13 cellular contexts compared by ENCODE assay signal in the genomic region with DNA sequence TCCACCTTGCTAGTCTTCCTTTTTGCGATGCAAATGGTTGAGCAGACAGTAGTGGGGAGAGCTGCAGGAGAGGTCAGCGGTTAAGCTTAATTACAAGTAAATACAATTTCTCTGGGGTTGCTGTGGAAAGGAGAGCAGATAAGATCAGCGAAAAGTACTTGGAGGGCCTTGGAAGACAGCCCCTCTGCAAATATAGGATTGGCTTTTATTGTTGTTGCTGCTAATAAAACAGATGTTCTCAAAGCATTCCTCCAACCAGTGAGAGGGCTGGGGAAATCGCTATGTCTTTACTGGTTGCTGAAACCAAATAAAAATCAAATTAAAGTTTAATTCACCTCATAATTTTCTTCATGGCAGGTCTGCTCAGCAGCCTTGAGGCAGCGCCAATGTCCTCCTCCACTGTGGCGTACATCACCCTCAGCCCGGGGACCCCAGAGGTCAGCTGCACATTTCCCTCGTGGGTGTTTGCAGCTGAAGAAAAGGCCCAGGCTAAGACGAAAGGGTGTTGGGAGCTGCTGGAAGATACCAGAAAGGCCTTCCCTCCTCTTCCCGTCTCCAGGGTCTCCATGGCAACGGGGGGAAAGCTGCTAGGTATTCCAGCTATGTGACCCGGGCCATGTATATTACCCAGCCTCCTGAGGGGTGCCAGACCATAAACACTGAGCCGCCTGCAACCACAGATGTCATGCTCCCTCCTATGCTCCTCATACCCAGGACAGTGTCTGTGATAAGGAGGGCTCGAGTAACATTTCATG. TPM values are rescaled to one million over a fixed set of nuclear protein-coding genes. Genes with fewer than 3 reads are reported as not detected.
DNase-seq lines count a peak whose midpoint lies in the region; ATAC-seq, FAIRE-seq and TF ChIP-seq lines count a peak whose summit lies in the region.
"Had no signal": no experiment of that assay in that cellular context is flagged by ENCODE, and none has a peak within 500 bp of the region (broad histone marks: within the 10 kb centered on the region; RNA-seq: fewer than 3 reads in every experiment).

No MANE protein-coding gene starts in this region.

- H4K20me1 ChIP-seq in H1 (replicated peaks in 1 of 2; ENCODE audit: control insufficient read depth in 1 of 2, insufficient read depth in 2 of 2, low read length in 2 of 2) (no peaks in the 10 kb centered on the region), neural cell (ENCODE audit: insufficient read depth) (no peaks in the 10 kb centered on the region)
- H4K20me1 ChIP-seq: BLaER1 had no signal

- TF ChIP-seq CTCF in H1 (IDR thresholded peaks at IDR 0.05; ENCODE audit: control extremely low read depth in 1 of 3, insufficient read depth in 1 of 3, low read depth in 1 of 3, low read length in 3 of 3) (no peak), neural cell (IDR thresholded peaks at IDR 0.05; ENCODE audit: poor library complexity, severe bottlenecking) (no peak), coronary artery (IDR thresholded peaks at IDR 0.05) (no peak)

- H2AK5ac ChIP-seq in H1 (ENCODE audit: low read depth, low read length), result no peak overlapping the region

- no peak overlapping the region for H3K23ac ChIP-seq in H1 (ENCODE audit: insufficient read length)

- peak overlapping the region in 3 of 4 experiments; percentile 0 to 43 (median 4); a peak in 3 of 8 replicates for H3K4me3 ChIP-seq in H1 (ENCODE audit: extremely low read depth in 1 of 4, insufficient read depth in 2 of 4, low read depth in 3 of 4, low read length in 4 of 4)
- H3K4me3 ChIP-seq in neural cell (ENCODE audit: low read length), result peak overlapping the region; percentile 31
- H3K4me3 ChIP-seq in coronary artery, result no peak overlapping the region
- H3K4me3 ChIP-seq: BLaER1, SK-N-MC, tibial nerve had no signal

- H3F3A ChIP-seq in neural cell (ENCODE audit: insufficient read depth, low read length, poor library complexity, severe bottlenecking), result no peaks in the 10 kb centered on the region

- DNase-seq in EH (ENCODE audit: low read depth), result peak; percentile 18
- peak; percentile 89 for DNase-seq in NCI-H1694 treated with DMSO at 0.1 percent for 48 hours (lab: John Stamatoyannopoulos, UW)
- peak; percentile 73 to 77 for DNase-seq in H1 (ENCODE audit: low read depth in 1 of 2, low spot score in 2 of 2)
- DNase-seq in coronary artery (ENCODE audit: low spot score), result no peak
- DNase-seq in central memory CD4-positive, alpha-beta T cell, result no peak
- no peak for DNase-seq in activated CD4-positive, CD25-positive, alpha-beta regulatory T cell treated with anti-CD3 and anti-CD28 coated beads, Interleukin-2, amount 50 U/mL, for 72 hours
- DNase-seq: activated naive CD8-positive, alpha-beta T cell treated with anti-CD3 and anti-CD28 coated beads, Interleukin-2, amount 10 ng/mL, durations not matched to agents 7 days and 5 days had no signal

- POLR2A ChIA-PET in H1 (lab: Charles Lee; ENCODE audit: partially characterized antibody), result interaction anchor here (0.6 to 2.4 kb wide), 5 partner anchors 11 to 461 kb away, joined by 3 to 26 read pairs (median 3); a partner anchor contains a TSS

- peak overlapping the region; percentile 86 for H4K91ac ChIP-seq in H1 (replicated peaks; ENCODE audit: insufficient read length, low read length)

- H3K9me3 ChIP-seq in H1 (ENCODE audit: insufficient read depth in 2 of 2, low read depth in 1 of 2, low read length in 1 of 2) (no peaks in the 10 kb centered on the region), neural cell (ENCODE audit: low read length) (no peaks in the 10 kb centered on the region)
- H3K9me3 ChIP-seq: BLaER1 had no signal

- no peaks in the 10 kb centered on the region for H3K79me2 ChIP-seq in H1 (ENCODE audit: control insufficient read depth in 1 of 2, insufficient read depth in 2 of 2, low read length in 2 of 2)
- no peaks in the 10 kb centered on the region for H3K79me2 ChIP-seq in neural cell (replicated peaks; ENCODE audit: insufficient read depth, low read length)

- H3K18ac ChIP-seq in H1 (ENCODE audit: extremely low read depth, low read length), result peak overlapping the region; percentile 80

- H3K56ac ChIP-seq in H1 (replicated peaks; ENCODE audit: insufficient read length, low read depth, low read length), result peak overlapping the region; percentile 8

- peak in 1 of 2 experiments; percentile 35; a peak in 1 of 3 replicates for TF ChIP-seq EP300 in H1 (IDR thresholded peaks at IDR 0.05; ENCODE audit: borderline replicate concordance in 1 of 2, low read depth in 2 of 2, low read length in 2 of 2)
- TF ChIP-seq EP300 in neural cell (conservative IDR thresholded peaks at IDR 0.05; ENCODE audit: poor library complexity, severe bottlenecking), result no peak

- WGBS in H1 (ENCODE audit: extremely low coverage in 1 of 2, insufficient coverage in 1 of 2, insufficient read length in 1 of 2, insufficient replicate concordance in 2 of 2, low coverage in 1 of 2, low lambda C conversion rate in 2 of 2, missing lambda C conversion rate in 1 of 2), 2 experiments, result 22% methylated on average over 14 of the region's 14 CpGs; no CpG with 5 or more reads in 1 of the 2 experiments

- H3K4ac ChIP-seq in H1 (replicated peaks; ENCODE audit: insufficient read length, low read depth, low read length), result peak overlapping the region; percentile 40

- H3K4me2 ChIP-seq in H1 (ENCODE audit: insufficient read depth in 1 of 2, low read depth in 2 of 2, low read length in 2 of 2) (peak overlapping the region; percentile 50 to 55), neural cell (ENCODE audit: low read length) (peak overlapping the region; percentile 23)
- H3K4me2 ChIP-seq: BLaER1 had no signal

- peak; percentile 85 for FAIRE-seq in H1 (lab: Jason Lieb, UNC)

- H3K36me3 ChIP-seq in H1 (ENCODE audit: control insufficient read depth in 2 of 4, insufficient read depth in 4 of 4, low read length in 3 of 4) (no peaks in the 10 kb centered on the region), neural cell (ENCODE audit: insufficient read depth, low read length) (no peaks in the 10 kb centered on the region)
- H3K36me3 ChIP-seq: BLaER1, tibial nerve had no signal

- TF ChIP-seq RAD21 in H1 (IDR thresholded peaks at IDR 0.05 in 1 of 2, conservative IDR thresholded peaks at IDR 0.05 in 1 of 2; ENCODE audit: low read depth in 2 of 2, low read length in 2 of 2) (peak in 1 of 2 experiments; percentile 4; a peak in 1 of 4 replicates), neural cell (conservative IDR thresholded peaks at IDR 0.05) (no peak)

- no peak overlapping the region for H3K14ac ChIP-seq in H1 (ENCODE audit: insufficient read length)

- peak overlapping the region; percentile 92 for H4K5ac ChIP-seq in H1 (ENCODE audit: insufficient read length, low read depth, low read length)

- no peaks in the 10 kb centered on the region for H3K79me1 ChIP-seq in H1 (ENCODE audit: low read depth, low read length)

- peak overlapping the region; percentile 88 for H2BK5ac ChIP-seq in H1 (ENCODE audit: low read depth, low read length)

- H3K27ac ChIP-seq in H1 (ENCODE audit: low read depth, low read length) (peak overlapping the region; percentile 70), neural cell (ENCODE audit: low read length) (peak overlapping the region; percentile 63), coronary artery (no peak overlapping the region)
- H3K27ac ChIP-seq: BLaER1, epithelial cell of prostate, SK-N-MC, tibial nerve had no signal

- no peak for ATAC-seq in HG03135 (IDR thresholded peaks at IDR 0.05; ENCODE audit: unreplicated experiment)

- H3K9ac ChIP-seq in H1 (replicated peaks in 1 of 4; ENCODE audit: extremely low read depth in 1 of 4, low read depth in 3 of 4, low read length in 3 of 4) (peak overlapping the region in 2 of 4 experiments; percentile 22 to 40; a peak in 2 of 7 replicates), neural cell (ENCODE audit: low read length) (peak overlapping the region; percentile 17)
- H3K9ac ChIP-seq: BLaER1 had no signal

- peak overlapping the region; percentile 87 for H2BK20ac ChIP-seq in H1 (ENCODE audit: low read length)

- CTCF ChIA-PET in H1 (lab: Charles Lee; ENCODE audit: partially characterized antibody), result interaction anchor here (0.8 to 1.4 kb wide), 5 partner anchors 11 to 100 kb away, joined by 3 to 4 read pairs (median 3); no protein-coding TSS in a partner anchor

- peak overlapping the region; percentile 68 for H2BK120ac ChIP-seq in H1 (replicated peaks; ENCODE audit: low read depth, low read length)

- H2AFZ ChIP-seq in H1 (ENCODE audit: low read length) (0 out of 2 replicates have a peak overlapping the region, but pooled peaks have one; percentile 55), neural cell (ENCODE audit: low read depth, low read length) (no peak overlapping the region)

- peak overlapping the region; percentile 95 for H2BK12ac ChIP-seq in H1 (ENCODE audit: low read depth, low read length)

- H3K4me1 ChIP-seq in H1 (replicated peaks in 1 of 4; ENCODE audit: control insufficient read depth in 3 of 4, insufficient read depth in 4 of 4, low read length in 3 of 4), result peaks cover 6 to 28% (median 23%) of the 10 kb centered on the region in 4 experiments
- H3K4me1 ChIP-seq: tibial nerve had no signal

- H3K27me3 ChIP-seq in H1 (replicated peaks in 1 of 4; ENCODE audit: control insufficient read depth in 3 of 4, extremely low read depth in 1 of 4, insufficient read depth in 3 of 4, low read length in 3 of 4), result no peaks in the 10 kb centered on the region
- H3K27me3 ChIP-seq in neural cell (ENCODE audit: insufficient read depth, low read depth, low read length), result no peaks in the 10 kb centered on the region
- H3K27me3 ChIP-seq: BLaER1 had no signal

- H4K8ac ChIP-seq in H1 (ENCODE audit: extremely low read depth, insufficient read depth, low read length), result peak overlapping the region; percentile 39; the same call in 1 of the 2 replicates

- H3K9me2 ChIP-seq in neural cell (ENCODE audit: insufficient read depth, low read length), result no peaks in the 10 kb centered on the region

- peaks cover 3% of the 10 kb centered on the region; the same call in 1 of the 2 replicates for H3K23me2 ChIP-seq in H1 (ENCODE audit: low read depth, low read length)

- no peak overlapping the region for H2BK15ac ChIP-seq in H1 (ENCODE audit: low read length)

- TF ChIP-seq POLR2A in H1 (IDR thresholded peaks at IDR 0.05; ENCODE audit: control extremely low read depth in 1 of 2, low read depth in 2 of 2, low read length in 2 of 2), result peak in 1 of 2 experiments; percentile 72; a peak in 2 of 3 replicates

TF ChIP-seq in H1, 55 proteins besides CTCF, POLR2A, EP300 and RAD21 (continues in another document):
- no peak for TF ChIP-seq PHF8 (conservative IDR thresholded peaks at IDR 0.05; ENCODE audit: low read depth, low read length)

RNA-seq across cellular contexts. Expression of a gene that starts 54.6 kb away (rescaled TPM):
- total RNA-seq in H1 (2021; fragmentation: NEBNext Ultra II Directional; extraction: Animal tissue kit (Norgen Biotek cat#: 25700)), result 55.1 and 57.2 TPM in 2 replicates
- polyA plus RNA-seq in H1 (2011; rRNA removed) (36.2 and 37.0 TPM in 2 replicates), neural cell (10.3 and 10.9 TPM in 2 replicates)
- 24.6 TPM for polyA plus RNA-seq in H1 (2011; cell fraction: cytosol; rRNA removed)
- 87.2 TPM for polyA plus RNA-seq in H1 (2011; cell fraction: nucleus; rRNA removed)
- 15.4 to 21.5 TPM (median 17.3 TPM) in 4 replicates for polyA plus RNA-seq in H1 (2012, experiment 1 of 2)
- polyA plus RNA-seq in H1 (2012, experiment 2 of 2), result 1.7 TPM
- polyA plus RNA-seq in H1 (2013, experiment 1 of 2), result 26.5 TPM
- 21.6 TPM for polyA plus RNA-seq in H1 (2013, experiment 2 of 2)
- polyA minus RNA-seq in H1 (2011; rRNA and poly(A)+ RNA removed), result 151 and 160 TPM in 2 replicates
- polyA minus RNA-seq in H1 (2011; cell fraction: cytosol; rRNA and poly(A)+ RNA removed), result 30.0 TPM
- polyA minus RNA-seq in H1 (2011; cell fraction: nucleus; rRNA and poly(A)+ RNA removed), result 113 TPM
- 50.4 and 73.3 TPM in 2 replicates for polyA minus RNA-seq in neural cell

Comparison
In these comparisons a context has a peak if more than half of its experiments do, and no peak if none do; other contexts are left out.
1. DNase-seq: peak in EH (single experiment), NCI-H1694 treated with DMSO at 0.1 percent for 48 hours (single experiment) and H1 (2 of 2); none in coronary artery (single experiment), central memory CD4-positive, alpha-beta T cell (single experiment) and activated CD4-positive, CD25-positive, alpha-beta regulatory T cell treated with anti-CD3 and anti-CD28 coated beads, Interleukin-2, amount 50 U/mL, for 72 hours (single experiment).
2. H3K27ac ChIP-seq: peak in H1 (single experiment) and neural cell (single experiment); none in coronary artery (0 of 2).